In the genomic region with DNA sequence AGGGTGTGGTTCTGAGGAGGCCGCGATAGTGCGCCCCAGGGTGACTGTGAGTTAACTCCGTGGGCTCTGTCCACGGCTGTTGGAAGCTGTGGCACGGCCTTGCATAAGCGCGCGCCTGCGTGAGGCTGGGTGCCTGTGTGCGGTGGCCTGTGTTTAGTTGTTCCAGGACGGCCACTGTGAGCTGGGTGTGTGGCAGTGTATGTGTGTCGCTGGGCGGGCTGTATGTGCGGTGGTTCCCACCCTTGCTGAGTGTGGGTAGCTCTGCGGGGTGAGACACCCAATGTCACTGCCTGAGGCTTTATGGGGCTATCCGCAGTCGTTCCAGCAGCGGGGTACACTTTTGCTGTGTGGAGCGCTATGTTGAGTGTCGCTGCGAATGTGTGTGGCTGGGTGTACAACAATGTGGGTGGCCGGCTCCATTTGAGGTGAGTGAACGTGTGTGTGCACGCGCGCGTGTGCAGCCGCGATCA, we compare ENCODE assay signal across 1 cellular context.
TF ChIP-seq lines count a peak whose summit lies in the region.

No MANE protein-coding gene starts in this region.

TF ChIP-seq in K562, 482 proteins besides CTCF, POLR2A, EP300 and RAD21 (continued from another document):
- TF ChIP-seq SMARCA5 (IDR thresholded peaks at IDR 0.05) (no peak), NFRKB (IDR thresholded peaks at IDR 0.05; ENCODE audit: low read depth) (peak; percentile 73; the same call in 1 of the 2 replicates), ZFP1 (CRISPR knock-in tag; IDR thresholded peaks at IDR 0.05) (no peak), TCF7L2 (IDR thresholded peaks at IDR 0.05; ENCODE audit: low read depth, low read length) (no peak), FOXK1 (CRISPR knock-in tag; IDR thresholded peaks at IDR 0.05; ENCODE audit: borderline replicate concordance) (no peak), BCLAF1 (IDR thresholded peaks at IDR 0.05; ENCODE audit: borderline replicate concordance in 1 of 2, control insufficient read depth in 1 of 2, low read depth in 2 of 2, low read length in 1 of 2) (no peak), MCM5 (IDR thresholded peaks at IDR 0.05; ENCODE audit: low read depth) (no peak), ESRRB (CRISPR knock-in tag; IDR thresholded peaks at IDR 0.05; ENCODE audit: borderline replicate concordance) (no peak), NFIX (CRISPR knock-in tag; IDR thresholded peaks at IDR 0.05; ENCODE audit: low read depth) (no peak), CBFA2T3 (IDR thresholded peaks at IDR 0.05) (no peak; the same call in 1 of the 2 replicates), E2F4 (CRISPR knock-in tag; IDR thresholded peaks at IDR 0.05; ENCODE audit: low read depth) (peak; percentile 16; the same call in 1 of the 2 replicates), ZNF274 (IDR thresholded peaks at IDR 0.05; ENCODE audit: borderline replicate concordance, low read depth, low read length) (no peak), ERF (CRISPR knock-in tag; IDR thresholded peaks at IDR 0.05) (no peak), ETV6 (IDR thresholded peaks at IDR 0.05; ENCODE audit: borderline replicate concordance in 1 of 2, low read depth in 2 of 2, low read length in 1 of 2) (no peak), ETV6 (CRISPR knock-in tag; IDR thresholded peaks at IDR 0.05; ENCODE audit: borderline replicate concordance) (no peak), ZNF232 (CRISPR knock-in tag; IDR thresholded peaks at IDR 0.05) (no peak), SMAD3 (CRISPR knock-in tag; conservative IDR thresholded peaks at IDR 0.05) (no peak), NFXL1 (CRISPR knock-in tag; IDR thresholded peaks at IDR 0.05) (no peak), GATAD2A (IDR thresholded peaks at IDR 0.05) (no peak), STAG1 (CRISPR knock-in tag; IDR thresholded peaks at IDR 0.05; ENCODE audit: borderline replicate concordance) (no peak), NCOA2 (IDR thresholded peaks at IDR 0.05; ENCODE audit: partially characterized antibody in 2 of 2) (no peak), EP400 (IDR thresholded peaks at IDR 0.05) (0 out of 2 replicates have a peak, but pooled peaks have one; percentile 10), ZNF764 (CRISPR knock-in tag; IDR thresholded peaks at IDR 0.05; ENCODE audit: low read depth) (no peak), ZNF449 (CRISPR knock-in tag; IDR thresholded peaks at IDR 0.05) (no peak), KLF6 (CRISPR knock-in tag; IDR thresholded peaks at IDR 0.05; ENCODE audit: borderline replicate concordance) (no peak), HSF4 (CRISPR knock-in tag; IDR thresholded peaks at IDR 0.05; ENCODE audit: borderline replicate concordance) (no peak)
- TF ChIP-seq, protein P1, sequence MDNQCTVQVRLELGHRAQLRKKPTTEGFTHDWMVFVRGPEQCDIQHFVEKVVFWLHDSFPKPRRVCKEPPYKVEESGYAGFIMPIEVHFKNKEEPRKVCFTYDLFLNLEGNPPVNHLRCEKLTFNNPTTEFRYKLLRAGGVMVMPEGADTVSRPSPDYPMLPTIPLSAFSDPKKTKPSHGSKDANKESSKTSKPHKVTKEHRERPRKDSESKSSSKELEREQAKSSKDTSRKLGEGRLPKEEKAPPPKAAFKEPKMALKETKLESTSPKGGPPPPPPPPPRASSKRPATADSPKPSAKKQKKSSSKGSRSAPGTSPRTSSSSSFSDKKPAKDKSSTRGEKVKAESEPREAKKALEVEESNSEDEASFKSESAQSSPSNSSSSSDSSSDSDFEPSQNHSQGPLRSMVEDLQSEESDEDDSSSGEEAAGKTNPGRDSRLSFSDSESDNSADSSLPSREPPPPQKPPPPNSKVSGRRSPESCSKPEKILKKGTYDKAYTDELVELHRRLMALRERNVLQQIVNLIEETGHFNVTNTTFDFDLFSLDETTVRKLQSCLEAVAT (IDR thresholded peaks at IDR 0.05), result peak in 1 of 2 experiments; percentile 62; a peak in 2 of 4 replicates
- TF ChIP-seq, protein P2, sequence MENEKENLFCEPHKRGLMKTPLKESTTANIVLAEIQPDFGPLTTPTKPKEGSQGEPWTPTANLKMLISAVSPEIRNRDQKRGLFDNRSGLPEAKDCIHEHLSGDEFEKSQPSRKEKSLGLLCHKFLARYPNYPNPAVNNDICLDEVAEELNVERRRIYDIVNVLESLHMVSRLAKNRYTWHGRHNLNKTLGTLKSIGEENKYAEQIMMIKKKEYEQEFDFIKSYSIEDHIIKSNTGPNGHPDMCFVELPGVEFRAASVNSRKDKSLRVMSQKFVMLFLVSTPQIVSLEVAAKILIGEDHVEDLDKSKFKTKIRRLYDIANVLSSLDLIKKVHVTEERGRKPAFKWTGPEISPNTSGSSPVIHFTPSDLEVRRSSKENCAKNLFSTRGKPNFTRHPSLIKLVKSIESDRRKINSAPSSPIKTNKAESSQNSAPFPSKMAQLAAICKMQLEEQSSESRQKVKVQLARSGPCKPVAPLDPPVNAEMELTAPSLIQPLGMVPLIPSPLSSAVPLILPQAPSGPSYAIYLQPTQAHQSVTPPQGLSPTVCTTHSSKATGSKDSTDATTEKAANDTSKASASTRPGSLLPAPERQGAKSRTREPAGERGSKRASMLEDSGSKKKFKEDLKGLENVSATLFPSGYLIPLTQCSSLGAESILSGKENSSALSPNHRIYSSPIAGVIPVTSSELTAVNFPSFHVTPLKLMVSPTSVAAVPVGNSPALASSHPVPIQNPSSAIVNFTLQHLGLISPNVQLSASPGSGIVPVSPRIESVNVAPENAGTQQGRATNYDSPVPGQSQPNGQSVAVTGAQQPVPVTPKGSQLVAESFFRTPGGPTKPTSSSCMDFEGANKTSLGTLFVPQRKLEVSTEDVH (IDR thresholded peaks at IDR 0.05; ENCODE audit: low read depth, partially characterized antibody), result no peak
